Comparison of ENCODE assay signal across 16 cellular contexts in the genomic region with DNA sequence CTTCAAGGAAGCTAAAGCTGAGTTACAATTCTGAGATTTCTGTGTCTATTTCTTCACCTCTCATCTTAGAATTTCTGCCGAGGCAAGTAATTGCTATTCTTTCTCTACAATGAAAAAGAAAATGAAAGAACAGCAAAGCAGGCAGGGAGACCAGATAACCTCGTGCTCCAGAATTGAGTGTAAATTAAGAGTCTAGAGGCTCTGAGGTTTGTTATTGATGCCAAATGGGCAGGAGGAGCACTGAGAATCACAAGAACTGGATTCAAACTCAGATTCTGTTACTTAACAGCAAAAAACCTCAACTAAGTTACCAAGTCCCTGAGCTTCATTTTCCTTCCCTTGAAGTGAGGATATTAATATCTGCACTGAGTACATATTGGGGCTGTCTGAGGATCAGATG. TPM values are rescaled to one million over a fixed set of nuclear protein-coding genes. Genes with fewer than 3 reads are reported as not detected.
DNase-seq lines count a peak whose midpoint lies in the region; ATAC-seq and TF ChIP-seq lines count a peak whose summit lies in the region.
"Had no signal": no experiment of that assay in that cellular context is flagged by ENCODE, and none has a peak within 500 bp of the region (broad histone marks: within the 10 kb centered on the region; RNA-seq: fewer than 3 reads in every experiment).

No MANE protein-coding gene starts in this region.

- H3K9me3 ChIP-seq in Loucy (ENCODE audit: insufficient read depth, low read depth, low read length) (no peaks in the 10 kb centered on the region), fibroblast of lung (ENCODE audit: control insufficient read depth, insufficient read depth, low read depth, low read length) (no peaks in the 10 kb centered on the region), gastrocnemius medialis (no peaks in the 10 kb centered on the region)
- H3K9me3 ChIP-seq: spleen had no signal

- H3K36me3 ChIP-seq in Loucy (ENCODE audit: insufficient read depth, low read length) (no peaks in the 10 kb centered on the region), fibroblast of lung (ENCODE audit: control insufficient read depth, insufficient read depth, low read length) (no peaks in the 10 kb centered on the region), gastrocnemius medialis (no peaks in the 10 kb centered on the region)
- H3K36me3 ChIP-seq: spleen had no signal

- H3K27me3 ChIP-seq in Loucy (ENCODE audit: insufficient read depth, low read length, poor library complexity, severe bottlenecking) (no peaks in the 10 kb centered on the region), fibroblast of lung (ENCODE audit: control insufficient read depth, insufficient read depth, low read length) (no peaks in the 10 kb centered on the region), gastrocnemius medialis (no peaks in the 10 kb centered on the region)
- H3K27me3 ChIP-seq: spleen had no signal

- intact Hi-C loops in gastrocnemius medialis (cut with DNase I; ENCODE audit: low total_unique reads), result no loop called here

- in situ Hi-C loops in gastrocnemius medialis (cut with MboI; ENCODE audit: low sequenced_read_pairs in 4 of 4), result no loop called here

- H3F3A ChIP-seq in Loucy (ENCODE audit: low read depth), result no peaks in the 10 kb centered on the region

- no peak for ATAC-seq in gastrocnemius medialis
- ATAC-seq: HCT116; naive thymus-derived CD8-positive, alpha-beta T cell had no signal

- TF ChIP-seq POLR2A in gastrocnemius medialis (IDR thresholded peaks at IDR 0.05), result no peak

- H2AFZ ChIP-seq in Loucy (ENCODE audit: low read length) (peak overlapping the region; percentile 50), fibroblast of lung (ENCODE audit: low read length) (peak overlapping the region; percentile 53)

- H3K4me2 ChIP-seq in Loucy (ENCODE audit: low read depth, low read length, poor library complexity, severe bottlenecking), result no peak overlapping the region
- H3K4me2 ChIP-seq in fibroblast of lung (ENCODE audit: extremely low read depth, insufficient read depth, low read length), result peak overlapping the region; percentile 95

- H3K79me2 ChIP-seq in Loucy (ENCODE audit: insufficient read depth, low read length), result no peaks in the 10 kb centered on the region
- no peaks in the 10 kb centered on the region for H3K79me2 ChIP-seq in fibroblast of lung (ENCODE audit: control insufficient read depth, insufficient read depth, low read length)

- DNase-seq in AG10803 (ENCODE audit: low read depth) (peak; percentile 11), fibroblast of lung (ENCODE audit: low read depth in 2 of 2) (no peak), gastrocnemius medialis (no peak), KG1 (lab: John Stamatoyannopoulos, UW) (no peak), NCI-H128 (lab: John Stamatoyannopoulos, UW; ENCODE audit: unreplicated experiment) (no peak), DMS53 treated with DMSO at 0.1 percent for 48 hours (lab: John Stamatoyannopoulos, UW; ENCODE audit: unreplicated experiment) (no peak), HUDEP-2 (lab: John Stamatoyannopoulos, UW; ENCODE audit: unreplicated experiment in 76 of 76) (no peak)
- DNase-seq: DMS79; islet precursor cell; naive thymus-derived CD8-positive, alpha-beta T cell; NCI-H146; NCI-H524; SHP77; spleen had no signal

- H3K27ac ChIP-seq in fibroblast of lung (ENCODE audit: insufficient read depth, low read length) (peak overlapping the region; percentile 24), gastrocnemius medialis (peak overlapping the region; percentile 24 to 54 (median 43))

- H3K9me2 ChIP-seq in Loucy (replicated peaks; ENCODE audit: low read depth, low read length), result no peaks in the 10 kb centered on the region

- H3K4me1 ChIP-seq in Loucy (ENCODE audit: insufficient read depth, low read length, poor library complexity, severe bottlenecking) (no peaks in the 10 kb centered on the region), fibroblast of lung (ENCODE audit: control insufficient read depth, extremely low read depth, insufficient read depth, low read length) (peaks cover 26% of the 10 kb centered on the region), gastrocnemius medialis (no peaks in the 10 kb centered on the region)

- H3K4me3 ChIP-seq in AG10803 (ENCODE audit: low read length) (peak overlapping the region; percentile 44), Loucy (ENCODE audit: low read length, poor library complexity, severe bottlenecking) (no peak overlapping the region), fibroblast of lung (replicated peaks in 1 of 4; ENCODE audit: control extremely low read depth in 1 of 4, insufficient read depth in 1 of 4, low read depth in 3 of 4, low read length in 4 of 4) (peak overlapping the region; percentile 7 to 41 (median 27)), gastrocnemius medialis (peak overlapping the region in 3 of 4 donors; percentile 1 to 31 (median 22))

- H3K9ac ChIP-seq in Loucy (ENCODE audit: low read depth, low read length, poor library complexity, severe bottlenecking) (no peak overlapping the region), fibroblast of lung (ENCODE audit: insufficient read depth, low read length) (peak overlapping the region; percentile 27)

- H4K20me1 ChIP-seq in Loucy (ENCODE audit: insufficient read depth, low read length, poor library complexity, severe bottlenecking), result no peaks in the 10 kb centered on the region
- no peaks in the 10 kb centered on the region for H4K20me1 ChIP-seq in fibroblast of lung (ENCODE audit: control insufficient read depth, extremely low read depth, insufficient read depth, low read length)

- TF ChIP-seq CTCF in AG10803 (conservative IDR thresholded peaks at IDR 0.05; ENCODE audit: low read length) (no peak), Loucy (conservative IDR thresholded peaks at IDR 0.05; ENCODE audit: low read length) (no peak), fibroblast of lung (conservative IDR thresholded peaks at IDR 0.05 in 1 of 2, IDR thresholded peaks at IDR 0.05 in 1 of 2; ENCODE audit: low read depth in 1 of 2, low read length in 2 of 2) (no peak), gastrocnemius medialis (IDR thresholded peaks at IDR 0.05 in 4 of 5, conservative IDR thresholded peaks at IDR 0.05 in 1 of 5) (no peak)

RNA-seq across cellular contexts. Expression of a gene that starts 5.5 kb away (rescaled TPM):
- 252 and 303 TPM in 2 replicates for total RNA-seq in fibroblast of lung
- 144 and 192 TPM in 2 replicates for polyA plus RNA-seq in fibroblast of lung
- polyA plus RNA-seq in fibroblast of lung (2012), result 65.9 and 114 TPM in 2 replicates
- polyA minus RNA-seq in fibroblast of lung (ENCODE audit: low replicate concordance), result 313 and 334 TPM in 2 replicates
- 10 to 100 TPM in 2 of 4 donors, 1 to 10 TPM in 2; 9.8 to 15.4 (median 10.6) TPM for total RNA-seq in gastrocnemius medialis

Comparison
In these comparisons a context has a peak if more than half of its experiments do, and no peak if none do; other contexts are left out.
1. RNA of a gene that starts 5.5 kb away (total RNA-seq): 252 to 303 TPM in fibroblast of lung; 9.8 to 15.4 TPM in gastrocnemius medialis; every median in the first group is over 10 times any median in the second.